In the genomic region with DNA sequence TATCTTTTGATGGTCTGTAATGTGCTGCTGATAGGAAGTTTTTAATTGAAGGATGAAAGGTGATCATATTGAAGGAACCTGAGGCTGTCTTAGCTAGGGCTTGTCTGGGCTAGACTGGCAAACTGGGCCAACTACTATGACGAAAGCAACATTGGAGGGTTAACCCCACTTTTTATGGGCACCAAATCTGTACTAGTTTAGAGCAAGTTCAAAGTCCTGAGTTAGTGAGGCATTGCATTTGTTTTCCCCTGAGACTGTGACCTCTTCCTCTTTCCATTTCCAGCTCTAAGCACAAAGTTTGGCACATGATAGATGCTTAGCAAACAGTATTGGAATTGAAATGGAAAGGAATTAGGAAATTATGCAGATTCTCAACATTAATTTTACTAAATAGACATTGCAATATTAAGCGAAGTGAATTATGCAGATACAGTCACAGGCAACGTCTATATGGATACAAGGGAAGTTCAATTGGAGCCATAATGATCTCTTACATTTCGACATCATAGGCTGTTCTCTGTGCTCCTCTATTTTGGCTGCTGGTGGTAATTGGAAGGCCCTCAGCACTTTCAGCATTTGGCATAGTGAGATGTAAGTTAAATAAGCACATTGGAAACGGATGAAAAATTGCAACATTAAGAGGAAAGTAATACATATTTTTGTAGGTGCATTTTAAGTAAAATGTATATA, we compare ENCODE assay signal across 11 cellular contexts. TPM values are rescaled to one million over a fixed set of nuclear protein-coding genes. Genes with fewer than 3 reads are reported as not detected.
DNase-seq lines count a peak whose midpoint lies in the region; ATAC-seq, FAIRE-seq and TF ChIP-seq lines count a peak whose summit lies in the region.
"Had no signal": no experiment of that assay in that cellular context is flagged by ENCODE, and none has a peak within 500 bp of the region (broad histone marks: within the 10 kb centered on the region; RNA-seq: fewer than 3 reads in every experiment).

No MANE protein-coding gene starts in this region.

- no peak overlapping the region for H2AFZ ChIP-seq in hepatocyte

- peaks cover 0 to under 1% of the 10 kb centered on the region in 2 donors for H3K36me3 Mint-ChIP-seq in CD4-positive, alpha-beta memory T cell
- H3K36me3 Mint-ChIP-seq: type B pancreatic cell had no signal

- H3K4me1 ChIP-seq in pancreas (peaks cover 8 to 11% (median 11%) of the 10 kb centered on the region in 3 donors), hepatocyte (ENCODE audit: insufficient read depth) (peaks cover 11% of the 10 kb centered on the region)
- H3K4me1 ChIP-seq in CD4-positive, alpha-beta memory T cell (ENCODE audit: insufficient read depth, low read length), result peaks cover 13% of the 10 kb centered on the region

- H3K4me3 Mint-ChIP-seq in CD4-positive, alpha-beta memory T cell, result no peak overlapping the region
- H3K4me3 Mint-ChIP-seq: type B pancreatic cell had no signal

- H3K4me3 ChIP-seq in pancreas (no peak overlapping the region), hepatocyte (no peak overlapping the region)
- H3K4me3 ChIP-seq in CD4-positive, alpha-beta memory T cell (ENCODE audit: low read length in 2 of 2), result no peak overlapping the region

- H3K4me1 Mint-ChIP-seq in CD4-positive, alpha-beta memory T cell, result peaks cover 11 to 21% (median 17%) of the 10 kb centered on the region in 4 donors

- H4K20me1 ChIP-seq in hepatocyte (ENCODE audit: insufficient read depth, poor library complexity, severe bottlenecking), result no peaks in the 10 kb centered on the region

- peak; percentile 72 for DNase-seq in SIG-M5 treated with dmso at 0.1 percent for 504 hours (lab: John Stamatoyannopoulos, UW; ENCODE audit: unreplicated experiment)
- no peak for DNase-seq in pancreas
- DNase-seq in hepatocyte (ENCODE audit: low spot score), result no peak
- no peak for DNase-seq in activated CD8-positive, alpha-beta memory T cell treated with anti-CD3 and anti-CD28 coated beads, Interleukin-2, amount 50 U/mL, for 48 hours
- no peak for DNase-seq in putamen (ENCODE audit: low spot score)
- no peak for DNase-seq in CD4-positive, alpha-beta memory T cell
- DNase-seq: amniotic stem cell, IMR-90 had no signal

- H3K27ac ChIP-seq in pancreas (no peak overlapping the region), hepatocyte (no peak overlapping the region)
- no peak overlapping the region for H3K27ac ChIP-seq in CD4-positive, alpha-beta memory T cell (ENCODE audit: low read depth, low read length)

- H3K27ac Mint-ChIP-seq in CD4-positive, alpha-beta memory T cell, result peak overlapping the region in 1 of 7 donors; percentile 21
- H3K27ac Mint-ChIP-seq: type B pancreatic cell had no signal

- WGBS in pancreas, 2 donors, result 88% methylated on average over 5 of the region's 5 CpGs
- 84% methylated on average over 5 of the region's 5 CpGs for WGBS in hepatocyte (ENCODE audit: low lambda C conversion rate, missing lambda C conversion rate)

- intact Hi-C loops in pancreas (cut with DNase I), result no loop called here
- intact Hi-C loops in CD4-positive, alpha-beta memory T cell (cut with micrococcal nuclease), result no loop called here

- H3K9me3 Mint-ChIP-seq in CD4-positive, alpha-beta memory T cell, result no peaks in the 10 kb centered on the region
- H3K9me3 Mint-ChIP-seq: type B pancreatic cell had no signal

- ATAC-seq in GM18909 (IDR thresholded peaks at IDR 0.05; ENCODE audit: poor library complexity, unreplicated experiment) (peak; percentile 77), HG03060 (IDR thresholded peaks at IDR 0.05; ENCODE audit: low read depth, unreplicated experiment) (peak; percentile 85), pancreas (peak in 1 of 4 donors; percentile 44)

- CTCF ChIA-PET in CD4-positive, alpha-beta memory T cell (lab: Charles Lee; ENCODE audit: partially characterized antibody), result no interaction called here

- H3K9me3 ChIP-seq in pancreas, result no peaks in the 10 kb centered on the region
- no peaks in the 10 kb centered on the region for H3K9me3 ChIP-seq in hepatocyte (ENCODE audit: low read depth)
- no peaks in the 10 kb centered on the region for H3K9me3 ChIP-seq in CD4-positive, alpha-beta memory T cell (ENCODE audit: control insufficient read depth in 1 of 2, low read length in 2 of 2)

- peaks cover 13% of the 10 kb centered on the region for H3K79me2 ChIP-seq in hepatocyte

- H3K9me2 ChIP-seq in hepatocyte (replicated peaks; ENCODE audit: insufficient read depth), result no peaks in the 10 kb centered on the region

- TF ChIP-seq CTCF in pancreas (IDR thresholded peaks at IDR 0.05) (no peak), hepatocyte (IDR thresholded peaks at IDR 0.05; ENCODE audit: poor library complexity) (no peak)

- FAIRE-seq in pancreas (lab: Jason Lieb, UNC), result peak; percentile 43

- no peaks in the 10 kb centered on the region for H3K27me3 ChIP-seq in pancreas
- no peaks in the 10 kb centered on the region for H3K27me3 ChIP-seq in hepatocyte
- no peaks in the 10 kb centered on the region for H3K27me3 ChIP-seq in CD4-positive, alpha-beta memory T cell (ENCODE audit: insufficient read depth, low read length)

- POLR2A ChIA-PET in CD4-positive, alpha-beta memory T cell (lab: Charles Lee; ENCODE audit: partially characterized antibody), result no interaction called here

- no peak overlapping the region for H3K4me2 ChIP-seq in hepatocyte

- H3K27me3 Mint-ChIP-seq in CD4-positive, alpha-beta memory T cell, result no peaks in the 10 kb centered on the region
- H3K27me3 Mint-ChIP-seq: type B pancreatic cell had no signal

- no peaks in the 10 kb centered on the region for H3K36me3 ChIP-seq in pancreas
- H3K36me3 ChIP-seq in hepatocyte (replicated peaks; ENCODE audit: insufficient read depth, low read depth), result no peaks in the 10 kb centered on the region
- no peaks in the 10 kb centered on the region for H3K36me3 ChIP-seq in CD4-positive, alpha-beta memory T cell (ENCODE audit: insufficient read depth, low read length)

RNA-seq across cellular contexts. Expression of a gene that starts 22.2 kb away (rescaled TPM):
- total RNA-seq in pancreas, result 1 to 10 TPM; 3.7 to 7.0 (median 4.7) TPM
- 1 to 10 TPM; 3.8 to 4.3 TPM for polyA plus RNA-seq in pancreas
- 14.7 and 18.7 TPM in 2 replicates for total RNA-seq in hepatocyte
- 11.9 and 13.8 TPM in 2 replicates for polyA plus RNA-seq in hepatocyte
- 1 to 10 TPM; 5.7 to 9.2 TPM for total RNA-seq in CD4-positive, alpha-beta memory T cell
- 1 to 10 TPM; 6.3 to 7.4 TPM for polyA plus RNA-seq in CD4-positive, alpha-beta memory T cell

RNA-seq across cellular contexts. Expression of a gene that starts 22.8 kb away (rescaled TPM):
- 10 to 100 TPM in 5 of 6 donors, 1 to 10 TPM in 1; 8.5 to 22.4 (median 15.6) TPM for total RNA-seq in pancreas
- polyA plus RNA-seq in pancreas, result 10 to 100 TPM; 16.0 to 19.2 TPM
- total RNA-seq in hepatocyte, result 51.7 and 59.1 TPM in 2 replicates
- polyA plus RNA-seq in hepatocyte, result 29.1 and 30.7 TPM in 2 replicates
- total RNA-seq in CD4-positive, alpha-beta memory T cell, result 10 to 100 TPM; 45.7 to 47.3 TPM
- polyA plus RNA-seq in CD4-positive, alpha-beta memory T cell, result 10 to 100 TPM; 37.0 to 51.7 TPM
